8 cellular contexts compared by ENCODE assay signal in the genomic region with DNA sequence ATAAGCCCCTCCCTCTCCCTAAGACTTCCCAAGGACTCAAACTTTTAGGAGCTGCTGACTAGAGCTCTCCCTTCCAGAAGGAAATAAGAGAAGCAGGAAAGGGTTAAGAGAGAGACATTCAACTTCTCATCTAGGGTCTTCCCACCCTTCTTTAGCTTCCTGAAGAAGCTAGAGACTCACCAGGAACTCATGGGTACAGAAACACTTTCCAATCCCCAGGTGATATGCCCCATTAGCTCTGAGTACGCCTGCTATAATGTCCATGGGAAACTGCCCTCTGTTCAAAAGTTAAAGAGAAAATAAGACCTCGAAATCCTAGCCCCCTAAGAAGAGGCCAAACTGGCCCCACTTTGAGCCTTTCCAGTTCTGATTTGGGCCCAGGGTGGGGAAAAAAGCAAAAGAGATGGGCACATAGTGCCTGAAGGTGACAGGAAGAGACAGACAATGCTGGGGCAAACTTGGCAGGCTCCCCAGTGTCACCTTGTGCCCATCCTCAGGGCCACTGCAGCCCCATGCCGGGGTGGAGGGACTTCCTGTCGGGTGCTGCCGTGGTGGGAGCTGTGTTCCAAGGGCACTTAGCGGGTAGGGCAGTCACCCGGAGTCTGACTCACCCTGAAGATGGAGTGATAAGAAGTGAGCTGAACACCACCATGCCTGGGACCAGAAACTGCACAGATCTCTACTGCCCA. TPM values are rescaled to one million over a fixed set of nuclear protein-coding genes. Genes with fewer than 3 reads are reported as not detected.
A peak's percentile ranks its signal among the peaks of the same experiment; 100 is the strongest.
DNase-seq lines count a peak whose midpoint lies in the region; ATAC-seq, FAIRE-seq and TF ChIP-seq lines count a peak whose summit lies in the region.

No MANE protein-coding gene starts in this region.

- WGBS in IMR-90 (ENCODE audit: extremely low coverage in 2 of 2, insufficient read length in 1 of 2), 2 experiments: 77% methylated on average over 5 of the region's 7 CpGs; no CpG with 5 or more reads in 1 of the 2 experiments
- no CpG with 5 or more reads among the region's 7 CpGs for WGBS in neuronal stem cell (ENCODE audit: extremely low coverage in 2 of 2, insufficient read length in 2 of 2, insufficient replicate concordance in 1 of 2), 2 donors

- dilution Hi-C loops in IMR-90 (cut with HindIII; ENCODE audit: low sequenced_read_pairs, unreplicated experiment): no loop called here

- peaks cover 13% of the 10 kb centered on the region for H3K4me1 ChIP-seq in IMR-90 (ENCODE audit: control insufficient read depth, insufficient read depth, low read length)
- peaks cover 32% of the 10 kb centered on the region for H3K4me1 ChIP-seq in skeletal muscle satellite cell (ENCODE audit: control insufficient read depth, insufficient read depth, low read length)
- H3K4me1 ChIP-seq in neuronal stem cell (ENCODE audit: control insufficient read depth in 2 of 2, insufficient read depth in 1 of 2, low read depth in 1 of 2, low read length in 2 of 2): peaks cover 3 to 6% of the 10 kb centered on the region in 2 donors

- H3K27ac Mint-ChIP-seq in activated CD8-positive, alpha-beta T cell treated with anti-CD3 and anti-CD28 coated beads, Interleukin-2, amount 10 ng/mL, durations not matched to agents 7 days and 5 days: peak overlapping the region; percentile 82

- no peak for TF ChIP-seq CTCF in IMR-90 (conservative IDR thresholded peaks at IDR 0.05; ENCODE audit: low read depth, low read length)

- CTCF ChIA-PET in IMR-90 (lab: Yijun Ruan, JAX): interaction anchor here (1.5 kb wide), 1 partner anchor 11 kb away, joined by 4 read pairs; no protein-coding TSS in a partner anchor
- CTCF ChIA-PET in activated CD8-positive, alpha-beta T cell treated with anti-CD3 and anti-CD28 coated beads, Interleukin-2, amount 10 ng/mL, durations not matched to agents 7 days and 5 days (lab: Charles Lee): interaction anchor here (0.9 to 3.1 kb wide), 9 partner anchors 9 to 37 kb away, joined by 3 to 9 read pairs (median 3); no protein-coding TSS in a partner anchor

- DNase-seq in IMR-90 (peak; percentile 31), epithelial cell of prostate (ENCODE audit: low read depth, low spot score) (no peak), neuronal stem cell (ENCODE audit: low spot score) (no peak), GM12892 (ENCODE audit: insufficient read length) (no peak), HCEC 1CT (no peak)
- DNase-seq in activated CD8-positive, alpha-beta T cell treated with anti-CD3 and anti-CD28 coated beads, Interleukin-2, amount 10 ng/mL, durations not matched to agents 7 days and 5 days: peak; percentile 77

- H3K27ac ChIP-seq in IMR-90 (ENCODE audit: insufficient read depth, low read length): no peak overlapping the region
- peak overlapping the region; percentile 89 for H3K27ac ChIP-seq in epithelial cell of prostate
- no peak overlapping the region for H3K27ac ChIP-seq in neuronal stem cell (replicated peaks; ENCODE audit: low read length)

- no peak overlapping the region for H3K56ac ChIP-seq in IMR-90 (ENCODE audit: extremely low read depth, insufficient read depth, low read length)

- H3K9me3 Mint-ChIP-seq in activated CD8-positive, alpha-beta T cell treated with anti-CD3 and anti-CD28 coated beads, Interleukin-2, amount 10 ng/mL, durations not matched to agents 7 days and 5 days (ENCODE audit: insufficient read depth): no peaks in the 10 kb centered on the region

- no peak overlapping the region for H2BK20ac ChIP-seq in IMR-90 (ENCODE audit: low read depth, low read length)

- H2BK5ac ChIP-seq in IMR-90 (ENCODE audit: low read depth, low read length, poor library complexity, severe bottlenecking): no peak overlapping the region
- no peak overlapping the region for H2BK5ac ChIP-seq in neuronal stem cell (ENCODE audit: low read length)

- H3K23ac ChIP-seq in IMR-90 (ENCODE audit: low read depth, low read length): no peak overlapping the region
- no peak overlapping the region for H3K23ac ChIP-seq in neuronal stem cell (ENCODE audit: low read depth, low read length, poor library complexity)

- H3K9me3 ChIP-seq in IMR-90 (ENCODE audit: control insufficient read depth, insufficient read depth, low read length) (no peaks in the 10 kb centered on the region), skeletal muscle satellite cell (replicated peaks; ENCODE audit: low read length) (no peaks in the 10 kb centered on the region), neuronal stem cell (replicated peaks in 1 of 2; ENCODE audit: control insufficient read depth in 2 of 2, insufficient read depth in 1 of 2, low read depth in 1 of 2, low read length in 2 of 2) (peaks cover 0 to 4% of the 10 kb centered on the region in 2 donors)

- H3K4me2 ChIP-seq in IMR-90 (ENCODE audit: low read depth, low read length) (no peak overlapping the region), skeletal muscle satellite cell (ENCODE audit: low read length) (peak overlapping the region; percentile 8), neuronal stem cell (ENCODE audit: insufficient read depth, low read length, poor library complexity, severe bottlenecking) (no peak overlapping the region)

- peaks cover 15% of the 10 kb centered on the region; the same call in 1 of the 2 replicates for H3K36me3 ChIP-seq in IMR-90 (ENCODE audit: control insufficient read depth, insufficient read depth, low read length)
- H3K36me3 ChIP-seq in skeletal muscle satellite cell (ENCODE audit: insufficient read depth, low read length): peaks cover 25% of the 10 kb centered on the region
- peaks cover 2 to 44% of the 10 kb centered on the region in 2 donors for H3K36me3 ChIP-seq in neuronal stem cell (replicated peaks in 1 of 2; ENCODE audit: control insufficient read depth in 2 of 2, insufficient read depth in 2 of 2, low read length in 2 of 2)

- TF ChIP-seq RAD21 in IMR-90 (IDR thresholded peaks at IDR 0.05; ENCODE audit: low read length): no peak

- POLR2A ChIA-PET in IMR-90 (lab: Charles Lee; ENCODE audit: unreplicated experiment): no interaction called here
- POLR2A ChIA-PET in activated CD8-positive, alpha-beta T cell treated with anti-CD3 and anti-CD28 coated beads, Interleukin-2, amount 10 ng/mL, durations not matched to agents 7 days and 5 days (lab: Charles Lee): interaction anchor here (0.9 to 3.2 kb wide), 9 partner anchors 9 to 41 kb away, joined by 3 to 19 read pairs (median 3); partner anchors contain the start of gene NBEAL2

- H4K8ac ChIP-seq in IMR-90 (ENCODE audit: low read depth in 2 of 2, low read length in 2 of 2) (no peak overlapping the region), neuronal stem cell (ENCODE audit: low read depth, low read length) (no peak overlapping the region)

- H3K14ac ChIP-seq in IMR-90 (replicated peaks; ENCODE audit: low read depth, low read length): no peak overlapping the region
- H3K14ac ChIP-seq in neuronal stem cell (ENCODE audit: low read length): no peak overlapping the region

- H3K18ac ChIP-seq in IMR-90 (ENCODE audit: low read depth, low read length) (no peak overlapping the region), neuronal stem cell (ENCODE audit: low read length) (no peak overlapping the region)

- no peak for ATAC-seq in IMR-90 (ENCODE audit: low read depth)
- ATAC-seq in activated CD8-positive, alpha-beta T cell treated with anti-CD3 and anti-CD28 coated beads, Interleukin-2, amount 10 ng/mL, durations not matched to agents 7 days and 5 days: peak; percentile 62
- no peak for ATAC-seq in GM21786 (IDR thresholded peaks at IDR 0.05; ENCODE audit: unreplicated experiment)

- H2AK5ac ChIP-seq in IMR-90 (ENCODE audit: low read depth, low read length) (no peak overlapping the region), neuronal stem cell (ENCODE audit: low read depth, low read length) (no peak overlapping the region)

- in situ Hi-C loops in IMR-90 (cut with MboI; ENCODE audit: low sequenced_read_pairs): no loop called here

- H2BK12ac ChIP-seq in neuronal stem cell (ENCODE audit: low read length): no peak overlapping the region

- no peak overlapping the region for H2AFZ ChIP-seq in IMR-90 (replicated peaks; ENCODE audit: low read length, poor library complexity)
- H2AFZ ChIP-seq in neuronal stem cell (ENCODE audit: low read length): no peak overlapping the region

- H3K36me3 Mint-ChIP-seq in activated CD8-positive, alpha-beta T cell treated with anti-CD3 and anti-CD28 coated beads, Interleukin-2, amount 10 ng/mL, durations not matched to agents 7 days and 5 days (ENCODE audit: low read depth): peaks cover 42% of the 10 kb centered on the region

- H3K4ac ChIP-seq in IMR-90 (ENCODE audit: low read depth, low read length) (no peak overlapping the region), neuronal stem cell (ENCODE audit: low read length) (no peak overlapping the region)

- H4K91ac ChIP-seq in IMR-90 (ENCODE audit: insufficient read depth, low read depth, low read length) (no peak overlapping the region), neuronal stem cell (ENCODE audit: low read depth, low read length, poor library complexity) (no peak overlapping the region)

- TF ChIP-seq POLR2A in IMR-90 (IDR thresholded peaks at IDR 0.05; ENCODE audit: low read depth, low read length) (no peak), GM12892 (IDR thresholded peaks at IDR 0.05; ENCODE audit: low read depth, low read length) (no peak)

- H3K27me3 ChIP-seq in IMR-90 (ENCODE audit: control insufficient read depth, insufficient read depth, low read length): no peaks in the 10 kb centered on the region
- H3K27me3 ChIP-seq in skeletal muscle satellite cell (ENCODE audit: control insufficient read depth, insufficient read depth, low read length): no peaks in the 10 kb centered on the region
- no peaks in the 10 kb centered on the region for H3K27me3 ChIP-seq in neuronal stem cell (ENCODE audit: control insufficient read depth in 3 of 3, insufficient read depth in 3 of 3, low read depth in 1 of 3, low read length in 3 of 3)

- H3K9ac ChIP-seq in IMR-90 (ENCODE audit: low read depth, low read length) (no peak overlapping the region), skeletal muscle satellite cell (ENCODE audit: low read depth, low read length) (no peak overlapping the region), neuronal stem cell (ENCODE audit: low read depth, low read length, poor library complexity) (no peak overlapping the region)

- H3K4me3 ChIP-seq in IMR-90 (ENCODE audit: insufficient read depth, low read depth, low read length) (no peak overlapping the region), skeletal muscle satellite cell (ENCODE audit: low read length) (no peak overlapping the region), neuronal stem cell (ENCODE audit: low read length in 2 of 2) (no peak overlapping the region)

- FAIRE-seq in GM12892 (lab: Jason Lieb, UNC): no peak

- no peak overlapping the region for H2AK9ac ChIP-seq in IMR-90 (replicated peaks; ENCODE audit: low read depth, low read length, poor library complexity)

- H4K20me1 ChIP-seq in IMR-90 (ENCODE audit: insufficient read depth, low read length): peaks cover 93% of the 10 kb centered on the region

- peaks cover 44% of the 10 kb centered on the region for H3K9me1 ChIP-seq in IMR-90 (ENCODE audit: insufficient read depth, low read length)

- no peaks in the 10 kb centered on the region for H3K27me3 Mint-ChIP-seq in activated CD8-positive, alpha-beta T cell treated with anti-CD3 and anti-CD28 coated beads, Interleukin-2, amount 10 ng/mL, durations not matched to agents 7 days and 5 days (ENCODE audit: low read depth)

- intact Hi-C loops in IMR-90 (cut with micrococcal nuclease): no loop called here

- no peak overlapping the region for H4K5ac ChIP-seq in IMR-90 (ENCODE audit: low read depth, low read length)

- no peak overlapping the region for H2BK15ac ChIP-seq in IMR-90 (ENCODE audit: low read depth, low read length)
- no peak overlapping the region for H2BK15ac ChIP-seq in neuronal stem cell (ENCODE audit: low read length)

- H2BK120ac ChIP-seq in IMR-90 (ENCODE audit: low read depth, low read length): no peak overlapping the region
- no peak overlapping the region for H2BK120ac ChIP-seq in neuronal stem cell (ENCODE audit: low read depth, low read length)

- H3K79me1 ChIP-seq in IMR-90 (ENCODE audit: low read depth in 1 of 2, low read length in 2 of 2) (peaks cover 63 to 94% of the 10 kb centered on the region in 2 experiments), neuronal stem cell (ENCODE audit: low read depth, low read length) (peaks cover 32% of the 10 kb centered on the region)

- peak overlapping the region; percentile 62 for H3K4me3 Mint-ChIP-seq in activated CD8-positive, alpha-beta T cell treated with anti-CD3 and anti-CD28 coated beads, Interleukin-2, amount 10 ng/mL, durations not matched to agents 7 days and 5 days

- peaks cover 84% of the 10 kb centered on the region for H3K4me1 Mint-ChIP-seq in activated CD8-positive, alpha-beta T cell treated with anti-CD3 and anti-CD28 coated beads, Interleukin-2, amount 10 ng/mL, durations not matched to agents 7 days and 5 days (ENCODE audit: low read depth)

- no TSS peak for BruUV-seq in IMR-90 (replicated peaks; lab: Mats Ljungman, UMichigan)

RNA-seq across cellular contexts. Expression of gene CCDC12, which starts 29.5 kb away (rescaled TPM):
- 15.2 and 21.7 TPM in 2 replicates for total RNA-seq in IMR-90 (2012; rRNA removed)
- 35.1 and 41.7 TPM in 2 replicates for polyA plus RNA-seq in IMR-90 (2012; rRNA removed)
- polyA plus RNA-seq in IMR-90 (2012; cell fraction: cytosol; rRNA removed): 43.9 and 71.8 TPM in 2 replicates
- polyA plus RNA-seq in IMR-90 (2012; cell fraction: nucleus; rRNA removed; ENCODE audit: low replicate concordance): 52.4 and 55.2 TPM in 2 replicates
- total RNA-seq in activated CD8-positive, alpha-beta T cell treated with anti-CD3 and anti-CD28 coated beads, Interleukin-2, amount 10 ng/mL, durations not matched to agents 7 days and 5 days: 10 to 100 TPM; 59.4 to 62.2 TPM
- total RNA-seq in skeletal muscle satellite cell (2012; rRNA removed): 19.2 and 27.4 TPM in 2 replicates
- 56.1 TPM for polyA plus RNA-seq in neuronal stem cell (2013, experiment 1 of 2)
- polyA plus RNA-seq in neuronal stem cell (2013, experiment 2 of 2): 55.5 TPM
- polyA plus RNA-seq in GM12892 (2012; ENCODE audit: missing spikeins): 48.6 TPM

RNA-seq across cellular contexts. Expression of gene NBEAL2, which starts 32.5 kb away (rescaled TPM):
- total RNA-seq in IMR-90 (2012; rRNA removed): 2.2 TPM in 2 replicates
- polyA plus RNA-seq in IMR-90 (2012; rRNA removed): 11.7 and 12.5 TPM in 2 replicates
- polyA plus RNA-seq in IMR-90 (2012; cell fraction: cytosol; rRNA removed): 5.6 and 8.2 TPM in 2 replicates
- polyA plus RNA-seq in IMR-90 (2012; cell fraction: nucleus; rRNA removed; ENCODE audit: low replicate concordance): 80.3 and 267 TPM in 2 replicates
- total RNA-seq in activated CD8-positive, alpha-beta T cell treated with anti-CD3 and anti-CD28 coated beads, Interleukin-2, amount 10 ng/mL, durations not matched to agents 7 days and 5 days: 100 to 1,000 TPM; 206 to 212 TPM
- total RNA-seq in skeletal muscle satellite cell (2012; rRNA removed): 3.3 and 3.7 TPM in 2 replicates
- 5.9 TPM for polyA plus RNA-seq in neuronal stem cell (2013, experiment 1 of 2)
- polyA plus RNA-seq in neuronal stem cell (2013, experiment 2 of 2): 6.2 TPM
- 79.6 TPM for polyA plus RNA-seq in GM12892 (2012; ENCODE audit: missing spikeins)

Comparison
In these comparisons a context has a peak if more than half of its experiments do, and no peak if none do; other contexts are left out.
1. DNase-seq: peak in IMR-90 (single experiment) and activated CD8-positive, alpha-beta T cell treated with anti-CD3 and anti-CD28 coated beads, Interleukin-2, amount 10 ng/mL, durations not matched to agents 7 days and 5 days (single experiment); none in epithelial cell of prostate (single experiment), neuronal stem cell (single experiment), GM12892 (single experiment) and HCEC 1CT (single experiment).
2. RNA of gene NBEAL2, which starts 32.5 kb away (total RNA-seq): 206 to 212 TPM in activated CD8-positive, alpha-beta T cell treated with anti-CD3 and anti-CD28 coated beads, Interleukin-2, amount 10 ng/mL, durations not matched to agents 7 days and 5 days; 2.2 TPM in IMR-90; every median in the first group is over 10 times any median in the second.